Comparison of ENCODE assay signal across 8 cellular contexts in the genomic region with DNA sequence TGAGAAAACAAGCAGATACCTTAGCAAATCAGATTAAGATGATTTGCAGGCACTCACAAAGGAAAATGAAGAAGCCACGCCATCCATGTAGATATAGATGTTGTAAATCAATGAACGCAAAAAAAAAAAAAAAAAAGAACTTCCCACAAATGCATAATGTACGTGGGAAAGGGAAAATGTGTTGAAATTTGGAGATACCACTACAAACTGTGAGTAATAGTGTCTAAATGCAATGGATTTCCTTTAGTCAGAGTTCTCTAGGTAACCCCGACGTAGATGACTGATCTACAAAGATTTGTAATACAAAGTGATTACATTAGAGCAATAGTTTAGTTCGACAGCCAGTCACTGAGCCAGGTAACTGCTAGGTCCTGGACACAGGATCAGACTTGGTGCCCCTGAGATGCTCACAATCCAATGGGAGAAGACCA. TPM values are rescaled to one million over a fixed set of nuclear protein-coding genes. Genes with fewer than 3 reads are reported as not detected.
DNase-seq lines count a peak whose midpoint lies in the region; ATAC-seq, FAIRE-seq and TF ChIP-seq lines count a peak whose summit lies in the region.

No MANE protein-coding gene starts in this region.

- H3K4me1 Mint-ChIP-seq in Caco-2 (ENCODE audit: low read depth, unreplicated experiment) (peaks cover 7% of the 10 kb centered on the region), endothelial cell (ENCODE audit: unreplicated experiment) (peaks cover 18% of the 10 kb centered on the region)

- H3K9ac ChIP-seq in parathyroid adenoma, result no peak overlapping the region

- peaks cover 9% of the 10 kb centered on the region; the same call in 1 of the 2 replicates for H3K4me1 ChIP-seq in Caco-2
- H3K4me1 ChIP-seq in parathyroid adenoma, result no peaks in the 10 kb centered on the region

- H3K9me3 Mint-ChIP-seq in Caco-2 (ENCODE audit: unreplicated experiment) (no peaks in the 10 kb centered on the region), endothelial cell (ENCODE audit: unreplicated experiment) (no peaks in the 10 kb centered on the region)

- H3K79me2 ChIP-seq in parathyroid adenoma, result peaks cover 14% of the 10 kb centered on the region

- peak overlapping the region; percentile 91 for H3K4me2 ChIP-seq in parathyroid adenoma (ENCODE audit: low read length)

- peak overlapping the region; percentile 73 for H2AFZ ChIP-seq in parathyroid adenoma

- H3K36me3 ChIP-seq in Caco-2 (ENCODE audit: control insufficient read depth, insufficient read depth, low read length), result no peaks in the 10 kb centered on the region
- H3K36me3 ChIP-seq in parathyroid adenoma (ENCODE audit: control insufficient read depth, insufficient read depth, low read length), result no peaks in the 10 kb centered on the region

- H3K4me3 ChIP-seq in Caco-2 (ENCODE audit: low read depth, low read length) (peak overlapping the region; percentile 75), parathyroid adenoma (ENCODE audit: low read depth, low read length) (peak overlapping the region; percentile 70)

- POLR2A ChIA-PET in Caco-2 (lab: Charles Lee), result interaction anchor here (1.7 kb wide), 1 partner anchor 37 kb away, joined by 19 read pairs; the partner anchor contains the start of gene GCAT

- CTCF ChIA-PET in Caco-2 (lab: Charles Lee), result interaction anchor here (1.4 kb wide), 1 partner anchor 18 kb away, joined by 6 read pairs; no protein-coding TSS in a partner anchor

- peak overlapping the region; percentile 80 for H3K27ac ChIP-seq in parathyroid adenoma

- intact Hi-C loops in Caco-2 (cut with micrococcal nuclease; ENCODE audit: unreplicated experiment), result loop anchor here (2.0 kb wide), 1 partner anchor 38 kb away; the partner anchor contains the start of gene GCAT

- DNase-seq in Caco-2 (no peak), RCC 7860 (ENCODE audit: low spot score) (peak; percentile 6), endothelial cell (ENCODE audit: low spot score) (no peak), amniotic stem cell (lab: John Stamatoyannopoulos, UW) (no peak), A172 (ENCODE audit: low spot score) (no peak), DMS153 (lab: John Stamatoyannopoulos, UW) (no peak)

- no peak for FAIRE-seq in RCC 7860 (lab: Jason Lieb, UNC)

- no peak for ATAC-seq in HG02884 (IDR thresholded peaks at IDR 0.05; ENCODE audit: unreplicated experiment)

- H3K4me3 Mint-ChIP-seq in Caco-2 (ENCODE audit: unreplicated experiment) (peak overlapping the region; percentile 79), endothelial cell (ENCODE audit: unreplicated experiment) (peak overlapping the region; percentile 83)

- no peak overlapping the region for H3K27ac Mint-ChIP-seq in Caco-2 (ENCODE audit: unreplicated experiment)
- peak overlapping the region; percentile 52 for H3K27ac Mint-ChIP-seq in endothelial cell (ENCODE audit: unreplicated experiment)

- H3K27me3 ChIP-seq in Caco-2 (replicated peaks; ENCODE audit: control insufficient read depth, insufficient read depth, low read length) (no peaks in the 10 kb centered on the region), parathyroid adenoma (ENCODE audit: control insufficient read depth, insufficient read depth, low read length) (no peaks in the 10 kb centered on the region)

- peaks cover 34% of the 10 kb centered on the region for H3K36me3 Mint-ChIP-seq in Caco-2 (ENCODE audit: insufficient read depth, unreplicated experiment)
- peaks cover 8% of the 10 kb centered on the region for H3K36me3 Mint-ChIP-seq in endothelial cell (ENCODE audit: low read depth, unreplicated experiment)

- TF ChIP-seq CTCF in Caco-2 (IDR thresholded peaks at IDR 0.05; ENCODE audit: insufficient read depth in 1 of 2, low read depth in 1 of 2, low read length in 1 of 2, severe bottlenecking in 1 of 2, unreplicated experiment in 1 of 2) (no peak), endothelial cell (IDR thresholded peaks at IDR 0.05; ENCODE audit: unreplicated experiment) (no peak), parathyroid adenoma (IDR thresholded peaks at IDR 0.05) (no peak)

- BruUV-seq in Caco-2 (replicated peaks; lab: Mats Ljungman, UMichigan), result no TSS peak

- H3K27me3 Mint-ChIP-seq in Caco-2 (ENCODE audit: insufficient read depth, unreplicated experiment) (no peaks in the 10 kb centered on the region), endothelial cell (ENCODE audit: unreplicated experiment) (peaks cover 10% of the 10 kb centered on the region)

- H3K9me3 ChIP-seq in Caco-2 (peaks cover 3% of the 10 kb centered on the region; the same call in 1 of the 2 replicates), parathyroid adenoma (ENCODE audit: control insufficient read depth, low read length) (no peaks in the 10 kb centered on the region)

RNA-seq across cellular contexts. Expression of gene ANKRD54, which starts 0.8 kb away (rescaled TPM):
- 19.3 and 19.4 TPM in 2 replicates for total RNA-seq in Caco-2 (2022)
- 14.4 TPM for total RNA-seq in endothelial cell (ENCODE audit: unreplicated experiment)
- 22.4 and 30.5 TPM in 2 replicates for total RNA-seq in A172 (2014; rRNA removed; shearing (Covaris generic))

RNA-seq across cellular contexts. Expression of gene EIF3L, which starts 4.3 kb away (rescaled TPM):
- total RNA-seq in Caco-2 (2022) (524 and 554 TPM in 2 replicates), endothelial cell (ENCODE audit: unreplicated experiment) (732 TPM)
- total RNA-seq in A172 (2014; rRNA removed; shearing (Covaris generic)), result 161 and 170 TPM in 2 replicates

RNA-seq across cellular contexts. Expression of gene GALR3, which starts 21.7 kb away (rescaled TPM):
- 0.27 TPM in 1 of 2 replicates, not detected in the other for total RNA-seq in Caco-2 (2022)
- not detected for total RNA-seq in endothelial cell (ENCODE audit: unreplicated experiment)
- total RNA-seq in A172 (2014; rRNA removed; shearing (Covaris generic)), result not detected in 2 replicates

RNA-seq across cellular contexts. Expression of gene GCAT, which starts 37.2 kb away (rescaled TPM):
- total RNA-seq in Caco-2 (2022) (24.4 and 24.8 TPM in 2 replicates), endothelial cell (ENCODE audit: unreplicated experiment) (4.1 TPM)
- total RNA-seq in A172 (2014; rRNA removed; shearing (Covaris generic)), result 8.8 and 11.4 TPM in 2 replicates
